In genomic region chr2:191836853-191837769, GRCh38 we compare ENCODE assay signal across 11 cellular contexts. TPM values are rescaled to one million over a fixed set of nuclear protein-coding genes. Genes with fewer than 3 reads are reported as not detected.
A peak's percentile ranks its signal among the peaks of the same experiment; 100 is the strongest.
DNase-seq lines count a peak whose midpoint lies in the region; ATAC-seq and TF ChIP-seq lines count a peak whose summit lies in the region.
"Had no signal": no experiment of that assay in that cellular context is flagged by ENCODE, and none has a peak within 500 bp of the region (broad histone marks: within the 10 kb centered on the region; RNA-seq: fewer than 3 reads in every experiment).

No MANE protein-coding gene starts in this region.

- H3K18ac ChIP-seq in neuronal stem cell (ENCODE audit: low read length) = peak overlapping the region; percentile 50

- no peak overlapping the region for H3K4ac ChIP-seq in neuronal stem cell (ENCODE audit: low read length)

- H2BK120ac ChIP-seq in neuronal stem cell (ENCODE audit: low read depth, low read length) = no peak overlapping the region

- no CpG with 5 or more reads among the region's 9 CpGs for WGBS in neuronal stem cell (ENCODE audit: extremely low coverage in 2 of 2, insufficient read length in 2 of 2, insufficient replicate concordance in 1 of 2), 2 donors

- H2AK5ac ChIP-seq in neuronal stem cell (ENCODE audit: low read depth, low read length) = no peak overlapping the region

- no peak overlapping the region for H2BK5ac ChIP-seq in neuronal stem cell (ENCODE audit: low read length)

- no peak overlapping the region for H3K4me2 ChIP-seq in neuronal stem cell (ENCODE audit: insufficient read depth, low read length, poor library complexity, severe bottlenecking)

- H2AFZ ChIP-seq in neuronal stem cell (ENCODE audit: low read length) = peak overlapping the region; percentile 58

- no peak overlapping the region for H4K8ac ChIP-seq in neuronal stem cell (ENCODE audit: low read depth, low read length)

- no peak overlapping the region for H3K23ac ChIP-seq in neuronal stem cell (ENCODE audit: low read depth, low read length, poor library complexity)

- H3K27ac ChIP-seq in neuronal stem cell (replicated peaks; ENCODE audit: low read length) = no peak overlapping the region
- no peak overlapping the region for H3K27ac ChIP-seq in uterus

- H3K36me3 ChIP-seq in neuronal stem cell (replicated peaks in 1 of 2; ENCODE audit: control insufficient read depth in 2 of 2, insufficient read depth in 2 of 2, low read length in 2 of 2) = no peaks in the 10 kb centered on the region
- H3K36me3 ChIP-seq in uterus = no peaks in the 10 kb centered on the region

- no peaks in the 10 kb centered on the region for H3K27me3 ChIP-seq in neuronal stem cell (ENCODE audit: control insufficient read depth in 3 of 3, insufficient read depth in 3 of 3, low read depth in 1 of 3, low read length in 3 of 3)
- H3K27me3 ChIP-seq in uterus = no peaks in the 10 kb centered on the region

- H3K9ac ChIP-seq in neuronal stem cell (ENCODE audit: low read depth, low read length, poor library complexity) = no peak overlapping the region

- H3K4me1 ChIP-seq in neuronal stem cell (ENCODE audit: control insufficient read depth in 2 of 2, insufficient read depth in 1 of 2, low read depth in 1 of 2, low read length in 2 of 2) = peaks cover 0 to 1% of the 10 kb centered on the region in 2 donors
- H3K4me1 ChIP-seq in uterus = no peaks in the 10 kb centered on the region

- peak; percentile 24 to 29 for DNase-seq in cardiac fibroblast (ENCODE audit: low read depth in 2 of 2)
- DNase-seq in neuronal stem cell (ENCODE audit: low spot score) = no peak
- no peak for DNase-seq in NCI-H1694 (lab: John Stamatoyannopoulos, UW)
- DNase-seq in NCI-H1092 treated with DMSO at 0.1 percent for 48 hours (lab: John Stamatoyannopoulos, UW) = no peak
- DNase-seq in uterus = no peak
- DNase-seq: activated naive CD8-positive, alpha-beta T cell treated with anti-CD3 and anti-CD28 coated beads, Interleukin-2, amount 10 ng/mL, durations not matched to agents 7 days and 5 days; NCI-H1105; stimulated activated naive CD4-positive, alpha-beta T cell had no signal

- no peaks in the 10 kb centered on the region for H3K79me1 ChIP-seq in neuronal stem cell (ENCODE audit: low read depth, low read length)

- no peak overlapping the region for H2BK15ac ChIP-seq in neuronal stem cell (ENCODE audit: low read length)

- intact Hi-C loops in uterus (cut with DNase I; ENCODE audit: low total_unique reads) = no loop called here

- no peak for TF ChIP-seq POLR2A in uterus (IDR thresholded peaks at IDR 0.05)

- no peak overlapping the region for H4K91ac ChIP-seq in neuronal stem cell (ENCODE audit: low read depth, low read length, poor library complexity)

- H3K9me3 ChIP-seq in neuronal stem cell (replicated peaks in 1 of 2; ENCODE audit: control insufficient read depth in 2 of 2, insufficient read depth in 1 of 2, low read depth in 1 of 2, low read length in 2 of 2) (peaks cover 0 to 4% of the 10 kb centered on the region in 2 donors), uterus (no peaks in the 10 kb centered on the region)

- no peak for TF ChIP-seq CTCF in cardiac fibroblast (IDR thresholded peaks at IDR 0.05; ENCODE audit: low read depth, low read length)
- no peak for TF ChIP-seq CTCF in uterus (IDR thresholded peaks at IDR 0.05)

- ATAC-seq in GM18520 (IDR thresholded peaks at IDR 0.05; ENCODE audit: unreplicated experiment) (peak; percentile 58), HG02885 (IDR thresholded peaks at IDR 0.05; ENCODE audit: poor library complexity, unreplicated experiment) (peak; percentile 70), HG03342 (IDR thresholded peaks at IDR 0.05; ENCODE audit: unreplicated experiment) (no peak)

- H3K14ac ChIP-seq in neuronal stem cell (ENCODE audit: low read length) = no peak overlapping the region

- H3K4me3 ChIP-seq in cardiac fibroblast (replicated peaks in 1 of 2; ENCODE audit: low read depth in 2 of 2, low read length in 2 of 2) = no peak overlapping the region
- H3K4me3 ChIP-seq in neuronal stem cell (ENCODE audit: low read length in 2 of 2) = no peak overlapping the region
- H3K4me3 ChIP-seq in uterus = no peak overlapping the region

- H2BK12ac ChIP-seq in neuronal stem cell (ENCODE audit: low read length) = no peak overlapping the region

RNA-seq across cellular contexts. Expression of gene CAVIN2, which starts 9.8 kb away (rescaled TPM):
- polyA plus RNA-seq in neuronal stem cell (2013, experiment 1 of 2) = not detected
- not detected for polyA plus RNA-seq in neuronal stem cell (2013, experiment 2 of 2)
- 100 to 1,000 TPM in 3 of 4 donors, 10 to 100 TPM in 1; 37.3 to 235 (median 121) TPM for total RNA-seq in uterus
- total RNA-seq: activated naive CD8-positive, alpha-beta T cell treated with anti-CD3 and anti-CD28 coated beads, Interleukin-2, amount 10 ng/mL, durations not matched to agents 7 days and 5 days had no signal

Comparison
In these comparisons a context has a peak if more than half of its experiments do, and no peak if none do; other contexts are left out.
1. DNase-seq: peak in cardiac fibroblast (2 of 2); none in neuronal stem cell (single experiment), NCI-H1694 (single experiment), NCI-H1092 treated with DMSO at 0.1 percent for 48 hours (single experiment) and uterus (0 of 2).